22 cellular contexts compared by ENCODE assay signal in the genomic region with DNA sequence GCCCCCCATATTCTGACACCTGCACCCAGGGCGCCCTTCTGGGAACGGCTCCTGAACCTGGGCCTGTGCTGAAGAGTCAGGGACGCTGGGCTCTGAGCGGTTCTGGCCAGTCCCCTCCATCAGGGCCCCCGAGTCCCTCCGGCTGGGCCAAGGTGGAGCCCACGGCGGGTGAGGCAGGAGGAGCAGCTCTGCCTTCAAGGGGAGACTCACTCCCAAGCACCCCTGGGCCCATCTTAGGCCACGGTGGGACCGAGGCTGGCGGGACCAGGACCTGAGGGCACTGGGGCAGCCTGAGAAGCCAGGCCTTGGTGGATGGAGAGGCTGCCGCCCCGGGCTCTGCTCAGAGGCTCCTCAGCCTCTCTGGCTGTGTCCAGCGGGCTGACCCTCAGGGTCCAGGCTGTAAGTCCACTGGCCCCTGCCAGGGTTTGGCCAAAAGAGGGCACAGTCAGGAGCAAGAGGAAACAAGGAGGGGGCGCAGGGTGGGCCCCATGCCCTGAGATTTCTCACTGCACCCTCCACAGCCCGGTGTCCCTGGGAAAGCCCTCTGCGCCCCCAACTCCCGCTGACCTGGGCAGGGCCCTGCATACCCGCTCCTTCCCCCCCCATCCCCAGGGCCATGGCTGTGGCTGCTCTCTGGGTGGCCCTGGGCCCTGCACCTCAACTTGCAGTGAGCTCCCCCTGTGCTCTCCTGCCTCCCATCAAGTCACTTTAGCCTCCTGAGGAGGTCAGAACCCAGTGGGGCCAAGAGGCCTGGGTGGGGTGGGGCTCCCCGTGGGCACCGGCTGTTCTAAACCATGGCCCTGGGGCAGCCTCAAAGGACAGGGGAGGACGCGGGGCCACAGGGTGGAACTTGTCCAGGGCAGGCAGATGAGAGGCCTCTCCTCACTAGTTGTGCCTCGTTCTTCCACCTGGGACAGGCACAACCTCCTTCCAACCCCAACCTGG.
DNase-seq lines count a peak whose midpoint lies in the region; ATAC-seq, FAIRE-seq and TF ChIP-seq lines count a peak whose summit lies in the region.
"Had no signal": no experiment of that assay in that cellular context is flagged by ENCODE, and none has a peak within 500 bp of the region (broad histone marks: within the 10 kb centered on the region; RNA-seq: fewer than 3 reads in every experiment).

No MANE protein-coding gene starts in this region.

- DNase-seq in GM12878 (ENCODE audit: low read depth, low spot score): no peak
- DNase-seq in mesendoderm: no peak
- DNase-seq in stomach: peak; percentile 22
- DNase-seq in amniotic stem cell (lab: John Stamatoyannopoulos, UW): no peak
- no peak for DNase-seq in NCI-H82 treated with DMSO at 0.1 percent for 48 hours (lab: John Stamatoyannopoulos, UW; ENCODE audit: unreplicated experiment)
- no peak for DNase-seq in HK-2 (ENCODE audit: unreplicated experiment)
- DNase-seq: Calu3, DMS53, EL, GOT3, NCI-H1417, NCI-H187, NCI-H2107, NCI-H524, PC-9, SIG-M5 had no signal

- H3K4me2 ChIP-seq in GM12878 (ENCODE audit: control insufficient read depth, insufficient read depth) (no peak overlapping the region), mesendoderm (ENCODE audit: low read length) (no peak overlapping the region)
- H3K4me2 ChIP-seq: BLaER1, PC-9 had no signal

- CTCF ChIA-PET in HEK293 (lab: Yijun Ruan, JAX): interaction anchor here (0.7 kb wide), 1 partner anchor 1924 kb away, joined by 4 read pairs; no protein-coding TSS in a partner anchor
- CTCF ChIA-PET in GM12878 (lab: Yijun Ruan, JAX): no interaction called here

- no TSS peak for BruUV-seq in GM12878 (replicated peaks; lab: Mats Ljungman, UMichigan)

- POLR2A ChIA-PET in HEK293 (lab: Yijun Ruan, JAX): no interaction called here
- POLR2A ChIA-PET in GM12878 (lab: Charles Lee): no interaction called here

- no peaks in the 10 kb centered on the region for H3K4me1 ChIP-seq in HEK293 (ENCODE audit: control insufficient read depth, insufficient read depth, low read length)
- H3K4me1 ChIP-seq in GM12878 (ENCODE audit: control insufficient read depth, insufficient read depth, low read length): 0 out of 2 replicates have a peak, but pooled peaks cover 3% of the 10 kb centered on the region
- H3K4me1 ChIP-seq in mesendoderm (ENCODE audit: control insufficient read depth, low read depth, low read length): no peaks in the 10 kb centered on the region
- H3K4me1 ChIP-seq in stomach: no peaks in the 10 kb centered on the region

- H3K4me3 ChIP-seq in HEK293 (ENCODE audit: low read depth, low read length): no peak overlapping the region
- H3K4me3 ChIP-seq in GM12878: no peak overlapping the region
- H3K4me3 ChIP-seq in mesendoderm (ENCODE audit: low read length): no peak overlapping the region
- no peak overlapping the region for H3K4me3 ChIP-seq in stomach
- H3K4me3 ChIP-seq: BLaER1, PC-9 had no signal

- no peaks in the 10 kb centered on the region for H3K36me3 ChIP-seq in HEK293 (ENCODE audit: control insufficient read depth in 2 of 2, insufficient read depth in 1 of 2, low read length in 2 of 2)
- H3K36me3 ChIP-seq in GM12878 (ENCODE audit: control insufficient read depth in 2 of 2, insufficient read depth in 2 of 2, low read length in 1 of 2): no peaks in the 10 kb centered on the region
- no peaks in the 10 kb centered on the region for H3K36me3 ChIP-seq in mesendoderm (ENCODE audit: control insufficient read depth, insufficient read depth, low read length)
- no peaks in the 10 kb centered on the region for H3K36me3 ChIP-seq in stomach
- H3K36me3 ChIP-seq: BLaER1 had no signal

- no peak overlapping the region for H2BK120ac ChIP-seq in mesendoderm (ENCODE audit: low read depth, low read length)

- H2AK5ac ChIP-seq in mesendoderm (ENCODE audit: low read length): no peak overlapping the region

- RAD21 ChIA-PET in GM12878 (lab: Charles Lee; ENCODE audit: unreplicated experiment): no interaction called here

- no peak overlapping the region for H4K8ac ChIP-seq in mesendoderm (ENCODE audit: low read depth, low read length)

- H3K79me1 ChIP-seq in mesendoderm (ENCODE audit: low read length): no peaks in the 10 kb centered on the region

- ATAC-seq in GM12878: peak; percentile 15; the same call in 2 of the 3 replicates
- ATAC-seq: CD8-positive, alpha-beta T cell had no signal

- H2AFZ ChIP-seq in GM12878 (ENCODE audit: control insufficient read depth, low read depth, low read length): no peak overlapping the region
- H2AFZ ChIP-seq: PC-9 had no signal

- no peak for FAIRE-seq in GM12878 (lab: Jason Lieb, UNC)
- FAIRE-seq: GM12892, GM18507 had no signal

- TF ChIP-seq CTCF in HEK293 (tag by site-specific recombination; IDR thresholded peaks at IDR 0.05) (no peak), GM12878 (IDR thresholded peaks at IDR 0.05 in 2 of 3, conservative IDR thresholded peaks at IDR 0.05 in 1 of 3; ENCODE audit: control insufficient read depth in 2 of 3, extremely low read depth in 1 of 3, insufficient read depth in 1 of 3, low read depth in 3 of 3, low read length in 3 of 3) (no peak), stomach (IDR thresholded peaks at IDR 0.05) (no peak)

- H4K5ac ChIP-seq in mesendoderm (ENCODE audit: low read length): no peak overlapping the region

- H3K56ac ChIP-seq in mesendoderm (ENCODE audit: low read length): peak overlapping the region; percentile 3

- no peak overlapping the region for H2BK15ac ChIP-seq in mesendoderm (replicated peaks; ENCODE audit: low read depth)

- no peak overlapping the region for H3K4ac ChIP-seq in mesendoderm (ENCODE audit: low read depth, low read length)

- in situ Hi-C loops in GM12878 (cut with MboI): no loop called here

- H3K9ac ChIP-seq in GM12878 (ENCODE audit: control insufficient read depth, insufficient read depth, low read length): no peak overlapping the region
- no peak overlapping the region for H3K9ac ChIP-seq in mesendoderm (ENCODE audit: low read length)
- H3K9ac ChIP-seq: BLaER1 had no signal

- TF ChIP-seq EP300 in GM12878 (IDR thresholded peaks at IDR 0.05; ENCODE audit: borderline replicate concordance in 1 of 2, control insufficient read depth in 1 of 2, low read depth in 2 of 2, low read length in 2 of 2): no peak
- no peak for TF ChIP-seq EP300 in stomach (IDR thresholded peaks at IDR 0.05)

- H3K18ac ChIP-seq in mesendoderm (ENCODE audit: low read length): no peak overlapping the region

- intact Hi-C loops in GM12878 (cut with micrococcal nuclease; ENCODE audit: unreplicated experiment): no loop called here
- intact Hi-C loops in stomach (cut with DNase I; ENCODE audit: low total_unique reads): no loop called here

- H3K23ac ChIP-seq in mesendoderm (ENCODE audit: low read length): no peak overlapping the region

- H3K27ac ChIP-seq in HEK293 (ENCODE audit: extremely low read depth, low read depth, low read length) (no peak overlapping the region), GM12878 (ENCODE audit: control insufficient read depth, insufficient read depth) (no peak overlapping the region), mesendoderm (ENCODE audit: low read depth, low read length) (no peak overlapping the region), stomach (no peak overlapping the region)
- H3K27ac ChIP-seq: BLaER1, PC-9, RWPE1 had no signal

- no peak for TF ChIP-seq POLR2A in GM12878 (IDR thresholded peaks at IDR 0.05; ENCODE audit: low read depth, low read length)
- no peak for TF ChIP-seq POLR2A in stomach (IDR thresholded peaks at IDR 0.05)

- WGBS in GM12878 (ENCODE audit: insufficient coverage, insufficient replicate concordance, low lambda C conversion rate, missing lambda C conversion rate): 80% methylated on average over 20 of the region's 24 CpGs
- WGBS in mesendoderm (ENCODE audit: extremely low coverage, insufficient coverage, low lambda C conversion rate): no CpG with 5 or more reads among the region's 24 CpGs
- 79 to 90% (median 88%) methylated on average over 9 to 24 of the region's 24 CpGs for WGBS in stomach, 5 donors

- SMC1A ChIA-PET in GM12878 (lab: Charles Lee; ENCODE audit: uncharacterized antibody, unreplicated experiment): interaction anchor here (1.1 kb wide), 1 partner anchor 10 kb away, joined by 5 read pairs; no protein-coding TSS in a partner anchor

- H3K9me3 ChIP-seq in HEK293 (ENCODE audit: control insufficient read depth, insufficient read depth, low read depth, low read length): no peaks in the 10 kb centered on the region
- no peaks in the 10 kb centered on the region for H3K9me3 ChIP-seq in GM12878 (replicated peaks; ENCODE audit: control insufficient read depth, insufficient read depth, low read length)
- peaks cover 0 to 12% (median 11%) of the 10 kb centered on the region in 4 donors for H3K9me3 ChIP-seq in stomach
- H3K9me3 ChIP-seq: BLaER1 had no signal

- H3K27me3 ChIP-seq in GM12878 (replicated peaks in 1 of 2; ENCODE audit: control insufficient read depth in 2 of 2, insufficient read depth in 2 of 2, low read length in 1 of 2) (no peaks in the 10 kb centered on the region), mesendoderm (ENCODE audit: insufficient read depth, low read length, poor library complexity) (no peaks in the 10 kb centered on the region), stomach (peaks cover 0 to 15% (median 0%) of the 10 kb centered on the region in 3 donors)
- H3K27me3 ChIP-seq: BLaER1 had no signal

- no peaks in the 10 kb centered on the region for H3K79me2 ChIP-seq in GM12878 (ENCODE audit: control insufficient read depth, insufficient read depth, low read length)
- H3K79me2 ChIP-seq in mesendoderm (ENCODE audit: control insufficient read depth, insufficient read depth, low read length): no peaks in the 10 kb centered on the region

- no peak for TF ChIP-seq RAD21 in GM12878 (IDR thresholded peaks at IDR 0.05; ENCODE audit: insufficient read depth, low read depth, low read length)

- no peak overlapping the region for H2BK5ac ChIP-seq in mesendoderm (ENCODE audit: low read length)

- no peaks in the 10 kb centered on the region for H4K20me1 ChIP-seq in GM12878 (ENCODE audit: control insufficient read depth, insufficient read depth)
- H4K20me1 ChIP-seq: BLaER1 had no signal

TF ChIP-seq in HEK293, 187 proteins besides CTCF, POLR2A, EP300 and RAD21 (continues in another document):
- no peak for TF ChIP-seq ZNF571 (tag by site-specific recombination; IDR thresholded peaks at IDR 0.05)

TF ChIP-seq in GM12878, 131 proteins besides CTCF, POLR2A, EP300 and RAD21:
- TF ChIP-seq TAF1 (IDR thresholded peaks at IDR 0.05; ENCODE audit: borderline replicate concordance, low read depth, low read length): no peak
